ENCODE assay signal across 18 cellular contexts in genomic region chr9:5441043-5441442, GRCh38. TPM values are rescaled to one million over a fixed set of nuclear protein-coding genes. Genes with fewer than 3 reads are reported as not detected.
DNase-seq lines count a peak whose midpoint lies in the region; ATAC-seq, FAIRE-seq and TF ChIP-seq lines count a peak whose summit lies in the region.
"Had no signal": no experiment of that assay in that cellular context is flagged by ENCODE, and none has a peak within 500 bp of the region (broad histone marks: within the 10 kb centered on the region; RNA-seq: fewer than 3 reads in every experiment).

No MANE protein-coding gene starts in this region.

- H3K9me3 Mint-ChIP-seq in astrocyte (ENCODE audit: unreplicated experiment) (peaks cover 4% of the 10 kb centered on the region), immature natural killer cell (no peaks in the 10 kb centered on the region)
- H3K9me3 Mint-ChIP-seq: activated naive CD4-positive, alpha-beta T cell treated with anti-CD3 and anti-CD28 coated beads, Interleukin-2, amount 50 U/mL, for 24 hours; mesothelial cell of epicardium had no signal

- peaks cover 5% of the 10 kb centered on the region for H3K79me2 ChIP-seq in astrocyte (ENCODE audit: insufficient read depth, low read length)

- H3K4me2 ChIP-seq in A549, result no peak overlapping the region
- no peak overlapping the region for H3K4me2 ChIP-seq in astrocyte (ENCODE audit: low read length)

- TF ChIP-seq CTCF in A549 (IDR thresholded peaks at IDR 0.05), result no peak
- no peak for TF ChIP-seq CTCF in astrocyte (IDR thresholded peaks at IDR 0.05; ENCODE audit: insufficient read depth, low read depth, low read length)

- no peak overlapping the region for H3K9ac ChIP-seq in astrocyte (ENCODE audit: low read length)

- no peak overlapping the region for H2AFZ ChIP-seq in astrocyte (ENCODE audit: low read depth, low read length)

- POLR2A ChIA-PET in A549 (lab: Yijun Ruan, JAX), result no interaction called here

- 47% methylated on average over 2 of the region's 2 CpGs for WGBS in A549 (ENCODE audit: missing lambda C conversion rate)

- H3K9me3 ChIP-seq in A549 (no peaks in the 10 kb centered on the region), astrocyte (ENCODE audit: insufficient read depth, low read depth, low read length) (no peaks in the 10 kb centered on the region)
- H3K9me3 ChIP-seq: colonic mucosa, thoracic aorta had no signal

- peak in 1 of 2 experiments; percentile 42 for DNase-seq in A549 (ENCODE audit: low read depth in 1 of 2, low spot score in 1 of 2)
- DNase-seq in HT1080 (ENCODE audit: low read depth), result peak; percentile 70
- peak; percentile 54 for DNase-seq in astrocyte (ENCODE audit: low read depth)
- peak; percentile 53 for DNase-seq in glomerular visceral epithelial cell (ENCODE audit: extremely low spot score)
- no peak for DNase-seq in cerebellar cortex (ENCODE audit: low spot score)
- no peak for DNase-seq in NCI-H345 treated with DMSO at 0.1 percent for 48 hours (lab: John Stamatoyannopoulos, UW; ENCODE audit: unreplicated experiment)
- no peak for DNase-seq in posterior cingulate gyrus
- no peak for DNase-seq in immature natural killer cell
- DNase-seq: AML-193, colonic mucosa, DMS 273 treated with DMSO at 0.1 percent for 48 hours, NCI-H1092, NCI-H2227 treated with DMSO at 0.1 percent for 48 hours had no signal

- no peaks in the 10 kb centered on the region for H4K20me1 ChIP-seq in astrocyte (ENCODE audit: insufficient read depth, low read length)

- no peak for TF ChIP-seq POLR2A in A549 (IDR thresholded peaks at IDR 0.05; ENCODE audit: low read length)

- FAIRE-seq in A549 (lab: Jason Lieb, UNC), result no peak
- FAIRE-seq in astrocyte (lab: Jason Lieb, UNC), result no peak

- 0 out of 5 replicates have a peak, but pooled peaks of 1 of the 2 experiments have one; percentile 3 for TF ChIP-seq RAD21 in A549 (conservative IDR thresholded peaks at IDR 0.05 in 1 of 2, IDR thresholded peaks at IDR 0.05 in 1 of 2)

- TF ChIP-seq EP300 in A549 (IDR thresholded peaks at IDR 0.05), result no peak

- peaks cover 26% of the 10 kb centered on the region for H3K4me1 Mint-ChIP-seq in astrocyte (ENCODE audit: low read depth, unreplicated experiment)
- peaks cover 26 to 28% of the 10 kb centered on the region in 2 donors for H3K4me1 Mint-ChIP-seq in immature natural killer cell

- CTCF ChIA-PET in A549 (lab: Yijun Ruan, JAX), result interaction anchor here (0.8 to 9.0 kb wide), 7 partner anchors 9 to 950 kb away, joined by 3 to 114 read pairs (median 7); partner anchors contain the start of genes CD274 and INSL6

- H3K4me3 Mint-ChIP-seq in astrocyte (ENCODE audit: unreplicated experiment), result peak overlapping the region; percentile 75
- no peak overlapping the region for H3K4me3 Mint-ChIP-seq in immature natural killer cell
- H3K4me3 Mint-ChIP-seq: activated naive CD4-positive, alpha-beta T cell treated with anti-CD3 and anti-CD28 coated beads, Interleukin-2, amount 50 U/mL, for 24 hours; mesothelial cell of epicardium had no signal

- no peak overlapping the region for H3K4me3 ChIP-seq in A549
- no peak overlapping the region for H3K4me3 ChIP-seq in astrocyte (ENCODE audit: insufficient read depth, low read depth, low read length)
- H3K4me3 ChIP-seq: colonic mucosa, thoracic aorta had no signal

- peaks cover 2% of the 10 kb centered on the region for H3K36me3 Mint-ChIP-seq in astrocyte (ENCODE audit: low read depth, unreplicated experiment)
- peaks cover 0 to 4% (median 4%) of the 10 kb centered on the region in 3 donors for H3K36me3 Mint-ChIP-seq in immature natural killer cell

- H3K27me3 Mint-ChIP-seq in astrocyte (ENCODE audit: low read depth, unreplicated experiment) (no peaks in the 10 kb centered on the region), immature natural killer cell (ENCODE audit: low read depth in 3 of 3) (peaks cover 6 to 14% (median 9%) of the 10 kb centered on the region in 3 donors)
- H3K27me3 Mint-ChIP-seq: activated naive CD4-positive, alpha-beta T cell treated with anti-CD3 and anti-CD28 coated beads, Interleukin-2, amount 50 U/mL, for 24 hours had no signal

- H3K27ac ChIP-seq in A549, result peak overlapping the region in 1 of 2 experiments; percentile 35; a peak in 2 of 6 replicates
- no peak overlapping the region for H3K27ac ChIP-seq in astrocyte (ENCODE audit: low read depth, low read length)
- H3K27ac ChIP-seq: colonic mucosa, thoracic aorta, VCaP had no signal

- intact Hi-C loops in posterior cingulate gyrus (cut with DNase I), result loop anchor here (5.0 kb wide), 1 partner anchor 254 kb away; the partner anchor contains the start of gene INSL6

- no peaks in the 10 kb centered on the region for H3K36me3 ChIP-seq in astrocyte (ENCODE audit: insufficient read depth, low read length)
- H3K36me3 ChIP-seq: colonic mucosa, thoracic aorta had no signal

- no peaks in the 10 kb centered on the region for H3K27me3 ChIP-seq in astrocyte (ENCODE audit: insufficient read depth, low read length)
- H3K27me3 ChIP-seq: colonic mucosa had no signal

- peaks cover 18% of the 10 kb centered on the region for H3K4me1 ChIP-seq in A549
- H3K4me1 ChIP-seq in astrocyte (ENCODE audit: insufficient read depth, low read length), result peaks cover 17% of the 10 kb centered on the region
- H3K4me1 ChIP-seq: colonic mucosa had no signal

- no peak for ATAC-seq in A549
- ATAC-seq: esophagus mucosa had no signal

- peak overlapping the region; percentile 56 for H3K27ac Mint-ChIP-seq in astrocyte (ENCODE audit: unreplicated experiment)
- H3K27ac Mint-ChIP-seq in immature natural killer cell, result no peak overlapping the region
- H3K27ac Mint-ChIP-seq: activated naive CD4-positive, alpha-beta T cell treated with anti-CD3 and anti-CD28 coated beads, Interleukin-2, amount 50 U/mL, for 24 hours; mesothelial cell of epicardium had no signal

TF ChIP-seq in A549, 52 proteins besides CTCF, POLR2A, EP300 and RAD21:
- peak; percentile 7; the same call in 1 of the 2 replicates for TF ChIP-seq FOSL2 (IDR thresholded peaks at IDR 0.05)
- TF ChIP-seq FOSL2 (CRISPR knock-in tag; IDR thresholded peaks at IDR 0.05), result peak; percentile 67
- no peak for TF ChIP-seq MAFK (IDR thresholded peaks at IDR 0.05; ENCODE audit: partially characterized antibody)

RNA-seq across cellular contexts. Expression of gene PLGRKT, which starts 3.3 kb away (rescaled TPM):
- 22.4 and 37.7 TPM in 2 replicates for polyA plus RNA-seq in A549 (2011; rRNA removed)
- polyA plus RNA-seq in A549 (2012; cell fraction: cytosol; rRNA removed), result 8.7 and 9.4 TPM in 2 replicates
- polyA plus RNA-seq in A549 (2012; cell fraction: nucleus; rRNA removed), result 2.1 and 2.5 TPM in 2 replicates
- polyA plus RNA-seq in A549 (2017; fragmentation: RNase III; extraction: RNeasy Plus Mini Kit Qiagen cat#74134 plus additional on column Dnase treatment), result 24.3 to 26.8 TPM (median 25.1 TPM) in 3 replicates
- 5.5 and 6.2 TPM in 2 replicates for polyA minus RNA-seq in A549 (2011; rRNA and poly(A)+ RNA removed)
- total RNA-seq in HT1080 (2014; rRNA removed; shearing (Covaris generic)), result 33.6 and 36.5 TPM in 2 replicates
- polyA plus RNA-seq in HT1080 (2015; cell fraction: cytosol; rRNA removed), result 37.4 and 43.5 TPM in 2 replicates
- polyA plus RNA-seq in HT1080 (2015; cell fraction: nucleus; rRNA removed), result 15.2 and 17.3 TPM in 2 replicates
- total RNA-seq in astrocyte, result 10.6 and 14.7 TPM in 2 replicates
- polyA plus RNA-seq in immature natural killer cell, result 10 to 100 TPM; 45.4 to 59.6 (median 57.0) TPM

RNA-seq across cellular contexts. Expression of gene CD274, which starts 9.3 kb away (rescaled TPM):
- polyA plus RNA-seq in A549 (2011; rRNA removed), result 6.4 and 6.8 TPM in 2 replicates
- polyA plus RNA-seq in A549 (2012; cell fraction: cytosol; rRNA removed), result 1.9 and 2.0 TPM in 2 replicates
- polyA plus RNA-seq in A549 (2012; cell fraction: nucleus; rRNA removed), result 2.4 and 4.4 TPM in 2 replicates
- 3.0 to 3.4 TPM (median 3.2 TPM) in 3 replicates for polyA plus RNA-seq in A549 (2017; fragmentation: RNase III; extraction: RNeasy Plus Mini Kit Qiagen cat#74134 plus additional on column Dnase treatment)
- polyA minus RNA-seq in A549 (2011; rRNA and poly(A)+ RNA removed), result 3.9 and 4.0 TPM in 2 replicates
- 14.3 and 30.5 TPM in 2 replicates for total RNA-seq in HT1080 (2014; rRNA removed; shearing (Covaris generic))
- 24.7 and 30.3 TPM in 2 replicates for polyA plus RNA-seq in HT1080 (2015; cell fraction: cytosol; rRNA removed)
- 86.8 and 91.0 TPM in 2 replicates for polyA plus RNA-seq in HT1080 (2015; cell fraction: nucleus; rRNA removed)
- 20.5 and 21.4 TPM in 2 replicates for total RNA-seq in astrocyte
- 1 to 10 TPM; 1.5 to 3.1 (median 2.4) TPM for polyA plus RNA-seq in immature natural killer cell

Comparison
In these comparisons a context has a peak if more than half of its experiments do, and no peak if none do; other contexts are left out.
1. DNase-seq: peak in HT1080 (single experiment), astrocyte (single experiment) and glomerular visceral epithelial cell (single experiment); none in cerebellar cortex (single experiment), NCI-H345 treated with DMSO at 0.1 percent for 48 hours (single experiment), posterior cingulate gyrus (0 of 10) and immature natural killer cell (0 of 3).